In the genomic region with DNA sequence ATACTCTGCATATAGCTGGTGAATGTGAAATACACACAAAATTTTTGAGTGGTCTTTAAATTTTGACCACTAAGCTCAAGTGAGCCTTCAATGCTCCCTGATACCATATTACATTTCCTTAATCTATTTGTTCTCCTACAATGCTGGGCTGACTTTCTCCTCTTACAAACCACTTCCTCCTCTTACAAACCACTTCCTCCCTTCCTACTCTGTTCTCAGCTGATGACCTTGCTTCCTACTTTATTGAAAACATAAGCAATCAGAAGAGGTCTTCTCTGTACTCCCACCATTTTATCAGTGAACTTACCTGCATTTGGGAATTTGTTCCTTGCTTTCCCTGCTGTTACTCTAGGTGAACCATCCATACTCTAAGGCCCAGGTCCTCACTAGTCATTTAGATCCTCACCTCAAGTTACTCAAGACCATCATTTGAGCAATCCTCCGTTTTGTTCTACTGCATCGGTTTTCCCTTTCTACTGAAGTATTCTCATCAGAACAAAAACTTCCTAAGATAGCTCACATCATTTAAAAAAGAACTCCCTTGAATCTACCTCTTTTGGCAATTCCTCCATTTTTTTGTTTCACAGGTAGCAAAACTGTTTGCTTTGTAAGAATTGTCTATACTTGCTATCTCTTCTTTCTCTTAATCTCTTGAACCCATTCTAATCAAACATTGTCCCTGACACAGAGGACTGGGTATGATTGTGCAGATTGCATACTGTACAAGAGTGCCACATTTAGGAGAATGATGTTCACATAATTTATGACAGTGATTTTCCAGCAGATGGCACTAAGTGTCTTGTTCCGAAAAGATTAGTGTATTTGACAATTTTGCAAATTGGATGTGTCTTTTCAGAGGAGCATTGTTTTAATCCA, we compare ENCODE assay signal across 8 cellular contexts.
DNase-seq lines count a peak whose midpoint lies in the region; ATAC-seq and TF ChIP-seq lines count a peak whose summit lies in the region.

No MANE protein-coding gene starts in this region.

- peaks cover 8% of the 10 kb centered on the region for H3K4me1 ChIP-seq in Panc1 (ENCODE audit: control insufficient read depth, insufficient read depth, low read length)

- no peak overlapping the region; the same call in 1 of the 2 replicates for H3K27ac ChIP-seq in Panc1 (ENCODE audit: low read length)

- POLR2A ChIA-PET in Panc1 (lab: Charles Lee), result interaction anchor here (0.6 kb wide), 1 partner anchor 46 kb away, joined by 9 read pairs; no protein-coding TSS in a partner anchor

- CTCF ChIA-PET in Panc1 (lab: Charles Lee), result interaction anchor here (0.6 to 1.7 kb wide), 3 partner anchors 23 to 204 kb away, joined by 3 to 11 read pairs (median 5); no protein-coding TSS in a partner anchor

- H3K36me3 Mint-ChIP-seq in memory B cell, result peaks cover 8% of the 10 kb centered on the region

- H3K4me3 Mint-ChIP-seq in memory B cell, result peak overlapping the region; percentile 25

- no TSS peak for BruUV-seq in Panc1 (replicated peaks; lab: Mats Ljungman, UMichigan)

- H3K27me3 Mint-ChIP-seq in memory B cell, result no peaks in the 10 kb centered on the region

- peak overlapping the region; percentile 25 for H3K27ac Mint-ChIP-seq in memory B cell

- no peaks in the 10 kb centered on the region for H3K9me3 ChIP-seq in Panc1 (ENCODE audit: control insufficient read depth, insufficient read depth, low read depth, low read length)

- peaks cover 3% of the 10 kb centered on the region for H3K36me3 ChIP-seq in Panc1 (ENCODE audit: control insufficient read depth, insufficient read depth, low read length)

- H3K27me3 ChIP-seq in Panc1 (ENCODE audit: control insufficient read depth, insufficient read depth, low read length), result no peaks in the 10 kb centered on the region

- peak; percentile 50 for ATAC-seq in HG03139 (IDR thresholded peaks at IDR 0.05; ENCODE audit: unreplicated experiment)
- ATAC-seq in Panc1, result 0 out of 2 replicates have a peak, but pooled peaks have one; percentile 53
- peak; percentile 88 for ATAC-seq in memory B cell (ENCODE audit: low read depth)
- no peak for ATAC-seq in GM18519 (IDR thresholded peaks at IDR 0.05; ENCODE audit: low FRiP score, unreplicated experiment)
- ATAC-seq in HG03159 (IDR thresholded peaks at IDR 0.05; ENCODE audit: unreplicated experiment), result no peak

- TF ChIP-seq CTCF in Panc1 (IDR thresholded peaks at IDR 0.05) (peak; percentile 55; the same call in 1 of the 2 replicates), choroid plexus epithelial cell (conservative IDR thresholded peaks at IDR 0.05; ENCODE audit: low read depth, low read length) (peak; percentile 56)

- H3K9me3 Mint-ChIP-seq in memory B cell, result no peaks in the 10 kb centered on the region

- H3K4me3 ChIP-seq in Panc1 (ENCODE audit: low read depth in 2 of 2, low read length in 2 of 2) (no peak overlapping the region), choroid plexus epithelial cell (ENCODE audit: low read depth, low read length) (no peak overlapping the region)

- in situ Hi-C loops in Panc1 (cut with HindIII; ENCODE audit: low pct_unique_long_range_greater_than_20kb, low sequenced_read_pairs), result no loop called here

- intact Hi-C loops in Panc1 (cut with micrococcal nuclease; ENCODE audit: unreplicated experiment), result loop anchor here (5.0 to 10.0 kb wide), 2 partner anchors 63 to 205 kb away; no protein-coding TSS in a partner anchor

- peak; percentile 3 to 64 (median 24) for DNase-seq in NCI-H1417 (lab: John Stamatoyannopoulos, UW)
- no peak for DNase-seq in NCI-H1417 treated with DMSO at 0.1 percent for 48 hours (lab: John Stamatoyannopoulos, UW)
- DNase-seq in Panc1 (ENCODE audit: low read depth, low spot score), result no peak
- peak; percentile 76 for DNase-seq in choroid plexus epithelial cell (ENCODE audit: low read depth)
- DNase-seq in memory B cell (ENCODE audit: low spot score in 2 of 2), result peak in 1 of 2 donors; percentile 6

- H3K4me1 Mint-ChIP-seq in memory B cell, result peaks cover 13% of the 10 kb centered on the region

Comparison
In these comparisons a context has a peak if more than half of its experiments do, and no peak if none do; other contexts are left out.
1. DNase-seq: peak in NCI-H1417 (3 of 3) and choroid plexus epithelial cell (single experiment); none in NCI-H1417 treated with DMSO at 0.1 percent for 48 hours (single experiment) and Panc1 (single experiment).
2. ATAC-seq: peak in HG03139 (single experiment), Panc1 (single experiment) and memory B cell (single experiment); none in GM18519 (single experiment) and HG03159 (single experiment).